ENCODE assay signal across 1 cellular context in genomic region chr10:28984431-28984830, GRCh38.
TF ChIP-seq lines count a peak whose summit lies in the region.

No MANE protein-coding gene starts in this region.

TF ChIP-seq in SK-N-SH treated with all-trans-retinoic acid at 6 μM for 48 hours, 23 proteins besides CTCF, POLR2A, EP300 and RAD21 (continued from another document):
- TF ChIP-seq CREB5 (CRISPR knock-in tag; IDR thresholded peaks at IDR 0.05; ENCODE audit: low read depth) (no peak), ZFP30 (CRISPR knock-in tag; IDR thresholded peaks at IDR 0.05) (no peak), TOX (CRISPR knock-in tag; IDR thresholded peaks at IDR 0.05; ENCODE audit: borderline replicate concordance) (no peak), PPARA (CRISPR knock-in tag; IDR thresholded peaks at IDR 0.05; ENCODE audit: borderline replicate concordance) (no peak)
